In genomic region chrX:40205471-40205870, GRCh38 we compare ENCODE assay signal across 23 cellular contexts.
DNase-seq lines count a peak whose midpoint lies in the region; ATAC-seq, FAIRE-seq and TF ChIP-seq lines count a peak whose summit lies in the region.
"Had no signal": no experiment of that assay in that cellular context is flagged by ENCODE, and none has a peak within 500 bp of the region (broad histone marks: within the 10 kb centered on the region; RNA-seq: fewer than 3 reads in every experiment).

No MANE protein-coding gene starts in this region.

- H2BK20ac ChIP-seq in H1 (ENCODE audit: low read length): no peak overlapping the region

- CTCF ChIA-PET in H1 (lab: Charles Lee; ENCODE audit: partially characterized antibody): no interaction called here

- H3K23ac ChIP-seq in H1 (ENCODE audit: insufficient read length): no peak overlapping the region

- no peak for TF ChIP-seq CTCF in H1 (IDR thresholded peaks at IDR 0.05; ENCODE audit: control extremely low read depth in 1 of 3, insufficient read depth in 1 of 3, low read depth in 1 of 3, low read length in 3 of 3)
- TF ChIP-seq CTCF in parathyroid adenoma (IDR thresholded peaks at IDR 0.05): no peak

- no peaks in the 10 kb centered on the region for H3K27me3 ChIP-seq in BLaER1 treated with 17β-estradiol and CSF1 and Interleukin-3, amounts not matched to agents 10 nM and 100 nM
- H3K27me3 ChIP-seq in H7 (ENCODE audit: control insufficient read depth, insufficient read depth, low read length) (peaks cover 2% of the 10 kb centered on the region; the same call in 1 of the 2 replicates), H1 (replicated peaks in 1 of 4; ENCODE audit: control insufficient read depth in 3 of 4, extremely low read depth in 1 of 4, insufficient read depth in 3 of 4, low read length in 3 of 4) (no peaks in the 10 kb centered on the region), parathyroid adenoma (ENCODE audit: control insufficient read depth, insufficient read depth, low read length) (no peaks in the 10 kb centered on the region)
- H3K27me3 ChIP-seq: body of pancreas, MG63, thyroid gland had no signal

- no peaks in the 10 kb centered on the region for H3K36me3 ChIP-seq in BLaER1 treated with 17β-estradiol and CSF1 and Interleukin-3, amounts not matched to agents 10 nM and 100 nM
- H3K36me3 ChIP-seq in H7 (replicated peaks; ENCODE audit: control insufficient read depth, insufficient read depth, low read length) (no peaks in the 10 kb centered on the region), H1 (ENCODE audit: control insufficient read depth in 2 of 4, insufficient read depth in 4 of 4, low read length in 3 of 4) (no peaks in the 10 kb centered on the region), parathyroid adenoma (ENCODE audit: control insufficient read depth, insufficient read depth, low read length) (no peaks in the 10 kb centered on the region)
- H3K36me3 ChIP-seq: MG63, thyroid gland had no signal

- no peak overlapping the region for H4K91ac ChIP-seq in H1 (replicated peaks; ENCODE audit: insufficient read length, low read length)

- no peak overlapping the region for H3K56ac ChIP-seq in H1 (replicated peaks; ENCODE audit: insufficient read length, low read depth, low read length)

- FAIRE-seq in H1 (lab: Jason Lieb, UNC): no peak
- FAIRE-seq: colon, endothelial cell of umbilical vein, GM19239, TTC549 had no signal

- H3K4me3 ChIP-seq in BLaER1 treated with 17β-estradiol and CSF1 and Interleukin-3, amounts not matched to agents 10 nM and 100 nM: no peak overlapping the region
- no peak overlapping the region for H3K4me3 ChIP-seq in H7 (ENCODE audit: insufficient read depth, low read depth, low read length)
- no peak overlapping the region for H3K4me3 ChIP-seq in H1 (ENCODE audit: extremely low read depth in 1 of 4, insufficient read depth in 2 of 4, low read depth in 3 of 4, low read length in 4 of 4)
- H3K4me3 ChIP-seq in parathyroid adenoma (ENCODE audit: low read depth, low read length): no peak overlapping the region
- H3K4me3 ChIP-seq: body of pancreas, MG63, thyroid gland had no signal

- no peaks in the 10 kb centered on the region for H4K20me1 ChIP-seq in BLaER1 treated with 17β-estradiol and CSF1 and Interleukin-3, amounts not matched to agents 10 nM and 100 nM
- no peaks in the 10 kb centered on the region for H4K20me1 ChIP-seq in H1 (replicated peaks in 1 of 2; ENCODE audit: control insufficient read depth in 1 of 2, insufficient read depth in 2 of 2, low read length in 2 of 2)

- 0 out of 2 replicates have a peak overlapping the region, but pooled peaks have one; percentile 17 for H2BK12ac ChIP-seq in H1 (ENCODE audit: low read depth, low read length)

- no peak for TF ChIP-seq POLR2A in H1 (IDR thresholded peaks at IDR 0.05; ENCODE audit: control extremely low read depth in 1 of 2, low read depth in 2 of 2, low read length in 2 of 2)

- peak overlapping the region; percentile 19; the same call in 1 of the 2 replicates for H3K18ac ChIP-seq in H1 (ENCODE audit: extremely low read depth, low read length)

- H3K79me1 ChIP-seq in H1 (ENCODE audit: low read depth, low read length): no peaks in the 10 kb centered on the region

- POLR2A ChIA-PET in H1 (lab: Charles Lee; ENCODE audit: partially characterized antibody): no interaction called here

- no peak overlapping the region for H3K14ac ChIP-seq in H1 (ENCODE audit: insufficient read length)

- H4K5ac ChIP-seq in H1 (ENCODE audit: insufficient read length, low read depth, low read length): no peak overlapping the region

- TF ChIP-seq RAD21 in H1 (IDR thresholded peaks at IDR 0.05 in 1 of 2, conservative IDR thresholded peaks at IDR 0.05 in 1 of 2; ENCODE audit: low read depth in 2 of 2, low read length in 2 of 2): no peak

- no peak overlapping the region for H2BK120ac ChIP-seq in H1 (replicated peaks; ENCODE audit: low read depth, low read length)

- WGBS in H1 (ENCODE audit: extremely low coverage in 1 of 2, insufficient coverage in 1 of 2, insufficient read length in 1 of 2, insufficient replicate concordance in 2 of 2, low coverage in 1 of 2, low lambda C conversion rate in 2 of 2, missing lambda C conversion rate in 1 of 2), 2 experiments: 80% methylated on average over 14 of the region's 26 CpGs; no CpG with 5 or more reads in 1 of the 2 experiments

- no peak overlapping the region for H4K8ac ChIP-seq in H1 (ENCODE audit: extremely low read depth, insufficient read depth, low read length)

- peaks cover 54 to 86% (median 77%) of the 10 kb centered on the region in 10 experiments for H3K4me1 ChIP-seq in BLaER1 treated with 17β-estradiol and CSF1 and Interleukin-3, amounts not matched to agents 10 nM and 100 nM
- H3K4me1 ChIP-seq in H1 (replicated peaks in 1 of 4; ENCODE audit: control insufficient read depth in 3 of 4, insufficient read depth in 4 of 4, low read length in 3 of 4) (no peaks in the 10 kb centered on the region), parathyroid adenoma (no peaks in the 10 kb centered on the region)
- H3K4me1 ChIP-seq: body of pancreas, Caco-2 had no signal

- no peak overlapping the region for H3K9ac ChIP-seq in BLaER1 treated with 17β-estradiol and CSF1 and Interleukin-3, amounts not matched to agents 10 nM and 100 nM
- H3K9ac ChIP-seq in H1 (replicated peaks in 1 of 4; ENCODE audit: extremely low read depth in 1 of 4, low read depth in 3 of 4, low read length in 3 of 4): no peak overlapping the region
- H3K9ac ChIP-seq in parathyroid adenoma: no peak overlapping the region

- no peak overlapping the region for H2BK5ac ChIP-seq in H1 (ENCODE audit: low read depth, low read length)

- H3K4me2 ChIP-seq in BLaER1 treated with 17β-estradiol and CSF1 and Interleukin-3, amounts not matched to agents 10 nM and 100 nM: peak overlapping the region; percentile 13 to 73 (median 56); a peak in 20 of 22 replicates
- H3K4me2 ChIP-seq in H1 (ENCODE audit: insufficient read depth in 1 of 2, low read depth in 2 of 2, low read length in 2 of 2) (no peak overlapping the region), parathyroid adenoma (ENCODE audit: low read length) (peak overlapping the region; percentile 61)

- no peak overlapping the region for H2AFZ ChIP-seq in H1 (ENCODE audit: low read length)
- peak overlapping the region; percentile 58 for H2AFZ ChIP-seq in parathyroid adenoma

- no peaks in the 10 kb centered on the region for H3K23me2 ChIP-seq in H1 (ENCODE audit: low read depth, low read length)

- H3K4ac ChIP-seq in H1 (replicated peaks; ENCODE audit: insufficient read length, low read depth, low read length): no peak overlapping the region

- no peak overlapping the region for H2AK5ac ChIP-seq in H1 (ENCODE audit: low read depth, low read length)

- TF ChIP-seq EP300 in H1 (IDR thresholded peaks at IDR 0.05; ENCODE audit: borderline replicate concordance in 1 of 2, low read depth in 2 of 2, low read length in 2 of 2): no peak

- H3K79me2 ChIP-seq in H1 (ENCODE audit: control insufficient read depth in 1 of 2, insufficient read depth in 2 of 2, low read length in 2 of 2) (no peaks in the 10 kb centered on the region), parathyroid adenoma (no peaks in the 10 kb centered on the region)

- DNase-seq in H7 (peak; percentile 57), H1 (ENCODE audit: low read depth in 1 of 2, low spot score in 2 of 2) (no peak), NCI-H1092 treated with DMSO at 0.1 percent for 48 hours (lab: John Stamatoyannopoulos, UW) (no peak)
- DNase-seq in stimulated activated CD4-positive, alpha-beta T cell treated with anti-CD3 and anti-CD28 coated beads, Interleukin-12 subunit alpha, Interleukin-12 subunit beta, amount 100 ng/mL, for 4 hours: no peak
- DNase-seq: activated CD4-positive, alpha-beta T cell treated with anti-CD3 and anti-CD28 coated beads for 4 hours; activated naive CD8-positive, alpha-beta T cell treated with anti-CD3 and anti-CD28 coated beads, Interleukin-2, amount 10 ng/mL, durations not matched to agents 7 days and 5 days; Caco-2; left cardiac atrium; MG63; NCI-H2029 treated with DMSO at 0.1 percent for 48 hours; NCI-H510A; stimulated activated naive CD4-positive, alpha-beta T cell; thyroid gland had no signal

- no peak overlapping the region for H2BK15ac ChIP-seq in H1 (ENCODE audit: low read length)

- H3K9me3 ChIP-seq in BLaER1 treated with 17β-estradiol and CSF1 and Interleukin-3, amounts not matched to agents 10 nM and 100 nM (replicated peaks in 1 of 11): peaks cover 0 to 10% (median 0%) of the 10 kb centered on the region in 11 experiments; a peak in 4 of 22 replicates
- H3K9me3 ChIP-seq in H1 (ENCODE audit: insufficient read depth in 2 of 2, low read depth in 1 of 2, low read length in 1 of 2) (no peaks in the 10 kb centered on the region), parathyroid adenoma (ENCODE audit: control insufficient read depth, low read length) (no peaks in the 10 kb centered on the region)
- H3K9me3 ChIP-seq: body of pancreas, Caco-2, MG63, thyroid gland had no signal

- H3K27ac ChIP-seq in BLaER1 treated with 17β-estradiol and CSF1 and Interleukin-3, amounts not matched to agents 10 nM and 100 nM: no peak overlapping the region
- H3K27ac ChIP-seq in H1 (ENCODE audit: low read depth, low read length): no peak overlapping the region
- no peak overlapping the region for H3K27ac ChIP-seq in parathyroid adenoma
- H3K27ac ChIP-seq: body of pancreas, HL-60, thyroid gland had no signal

- ATAC-seq in GM21526 (IDR thresholded peaks at IDR 0.05; ENCODE audit: low FRiP score, unreplicated experiment): no peak
- ATAC-seq: body of pancreas, left cardiac atrium, Right ventricle myocardium inferior had no signal

TF ChIP-seq in H1, 55 proteins besides CTCF, POLR2A, EP300 and RAD21:
- TF ChIP-seq JUND (IDR thresholded peaks at IDR 0.05; ENCODE audit: low read length) (no peak), CHD1 (IDR thresholded peaks at IDR 0.05; ENCODE audit: low read depth, low read length) (no peak), EZH2 (IDR thresholded peaks at IDR 0.05; ENCODE audit: low read depth, low read length, severe bottlenecking) (no peak), POU5F1 (IDR thresholded peaks at IDR 0.05; ENCODE audit: low read depth, low read length) (no peak), SAP30 (IDR thresholded peaks at IDR 0.05; ENCODE audit: insufficient read depth, insufficient replicate concordance, low read length) (no peak)

Comparison
In these comparisons a context has a peak if more than half of its experiments do, and no peak if none do; other contexts are left out.
1. H3K4me2 ChIP-seq: peak in BLaER1 treated with 17β-estradiol and CSF1 and Interleukin-3, amounts not matched to agents 10 nM and 100 nM (11 of 11) and parathyroid adenoma (single experiment); none in H1 (0 of 2).